In genomic region chr19:53467138-53467502, GRCh38 we compare ENCODE assay signal across 8 cellular contexts. TPM values are rescaled to one million over a fixed set of nuclear protein-coding genes. Genes with fewer than 3 reads are reported as not detected.
DNase-seq lines count a peak whose midpoint lies in the region; ATAC-seq lines count a peak whose summit lies in the region.

No MANE protein-coding gene starts in this region.

- H3K36me3 ChIP-seq in ectodermal cell (ENCODE audit: control insufficient read depth, insufficient read depth, low read length) (no peaks in the 10 kb centered on the region), muscle layer of duodenum (ENCODE audit: control insufficient read depth in 1 of 2, insufficient read depth in 2 of 2, low read length in 2 of 2) (no peaks in the 10 kb centered on the region)

- H3K27ac ChIP-seq in ectodermal cell (ENCODE audit: insufficient read depth, low read depth, low read length, poor library complexity, severe bottlenecking) (peak overlapping the region; percentile 70), muscle layer of duodenum (ENCODE audit: low read length) (no peak overlapping the region)

- peaks cover 13 to 14% of the 10 kb centered on the region in 2 donors for H3K9me3 Mint-ChIP-seq in activated T-cell treated with anti-CD3 and anti-CD28 coated beads, Interleukin-2, amount 50 U/mL, for 72 hours

- H3K36me3 Mint-ChIP-seq in activated T-cell treated with anti-CD3 and anti-CD28 coated beads, Interleukin-2, amount 50 U/mL, for 72 hours (ENCODE audit: insufficient read depth in 2 of 2): peaks cover 19 to 32% of the 10 kb centered on the region in 2 donors

- peak in 1 of 2 donors; percentile 36 for ATAC-seq in activated T-cell treated with anti-CD3 and anti-CD28 coated beads, Interleukin-2, amount 50 U/mL, for 72 hours (replicated peaks in 1 of 2)

- H3K27me3 Mint-ChIP-seq in activated T-cell treated with anti-CD3 and anti-CD28 coated beads, Interleukin-2, amount 50 U/mL, for 72 hours (ENCODE audit: low read depth): peaks cover 12% of the 10 kb centered on the region

- peak overlapping the region; percentile 76 to 86 for H3K4me3 Mint-ChIP-seq in activated T-cell treated with anti-CD3 and anti-CD28 coated beads, Interleukin-2, amount 50 U/mL, for 72 hours

- no peak overlapping the region for H3K27ac Mint-ChIP-seq in activated T-cell treated with anti-CD3 and anti-CD28 coated beads, Interleukin-2, amount 50 U/mL, for 72 hours

- DNase-seq in activated T-cell treated with anti-CD3 and anti-CD28 coated beads, Interleukin-2, amount 50 U/mL, for 72 hours: no peak
- no peak for DNase-seq in activated T-cell treated with anti-CD3 and anti-CD28 coated beads, Interleukin-2, amount 50 U/mL, for 48 hours
- DNase-seq in NCI-H128 (lab: John Stamatoyannopoulos, UW; ENCODE audit: unreplicated experiment) (peak; percentile 37), SIG-M5 (lab: John Stamatoyannopoulos, UW) (no peak), dedifferentiated amniotic fluid mesenchymal stem cell (ENCODE audit: extremely low spot score) (no peak), HT-29 (ENCODE audit: low spot score) (no peak)

- H3K4me3 ChIP-seq in ectodermal cell (ENCODE audit: insufficient read depth, low read depth, low read length) (peak overlapping the region; percentile 58), muscle layer of duodenum (ENCODE audit: low read depth in 1 of 2, low read length in 2 of 2) (peak overlapping the region; percentile 69 to 80)

- peaks cover 33% of the 10 kb centered on the region for H3K4me1 Mint-ChIP-seq in activated T-cell treated with anti-CD3 and anti-CD28 coated beads, Interleukin-2, amount 50 U/mL, for 72 hours (ENCODE audit: low read depth)

- 0% methylated on average over 18 of the region's 18 CpGs for WGBS in ectodermal cell, 2 experiments

- H3K4me1 ChIP-seq in ectodermal cell (ENCODE audit: control insufficient read depth, insufficient read depth, low read length): no peaks in the 10 kb centered on the region
- peaks cover 0 to 7% of the 10 kb centered on the region in 2 donors for H3K4me1 ChIP-seq in muscle layer of duodenum (ENCODE audit: control insufficient read depth in 1 of 2, insufficient read depth in 2 of 2, low read length in 2 of 2)

- no peaks in the 10 kb centered on the region for H3K9me3 ChIP-seq in ectodermal cell (ENCODE audit: control insufficient read depth, low read length)
- H3K9me3 ChIP-seq in muscle layer of duodenum (ENCODE audit: control insufficient read depth in 1 of 2, low read length in 2 of 2): no peaks in the 10 kb centered on the region

- H3K27me3 ChIP-seq in ectodermal cell (ENCODE audit: control insufficient read depth, insufficient read depth, low read length, poor library complexity, severe bottlenecking): no peaks in the 10 kb centered on the region
- no peaks in the 10 kb centered on the region for H3K27me3 ChIP-seq in muscle layer of duodenum (ENCODE audit: low read depth, low read length)

RNA-seq across cellular contexts. Expression of gene ZNF813, which starts 0.4 kb away (rescaled TPM):
- 1 to 10 TPM; 7.9 to 8.2 TPM for total RNA-seq in activated T-cell treated with anti-CD3 and anti-CD28 coated beads, Interleukin-2, amount 50 U/mL, for 72 hours
- polyA plus RNA-seq in ectodermal cell (2013, experiment 1 of 4): 15.5 TPM
- polyA plus RNA-seq in ectodermal cell (2013, experiment 2 of 4): 19.9 TPM
- 17.2 TPM for polyA plus RNA-seq in ectodermal cell (2013, experiment 3 of 4)
- 15.8 TPM for polyA plus RNA-seq in ectodermal cell (2013, experiment 4 of 4)
- not detected in 2 replicates for total RNA-seq in HT-29 (2014; rRNA removed; shearing (Covaris generic))

RNA-seq across cellular contexts. Expression of gene ZNF761, which starts 35.3 kb away (rescaled TPM):
- total RNA-seq in activated T-cell treated with anti-CD3 and anti-CD28 coated beads, Interleukin-2, amount 50 U/mL, for 72 hours: 10 to 100 TPM; 16.1 to 21.0 TPM
- polyA plus RNA-seq in ectodermal cell (2013, experiment 1 of 4): 12.6 TPM
- 11.1 TPM for polyA plus RNA-seq in ectodermal cell (2013, experiment 2 of 4)
- polyA plus RNA-seq in ectodermal cell (2013, experiment 3 of 4): 9.9 TPM
- polyA plus RNA-seq in ectodermal cell (2013, experiment 4 of 4): 10.9 TPM
- 6.2 and 6.8 TPM in 2 replicates for total RNA-seq in HT-29 (2014; rRNA removed; shearing (Covaris generic))
